In the genomic region with DNA sequence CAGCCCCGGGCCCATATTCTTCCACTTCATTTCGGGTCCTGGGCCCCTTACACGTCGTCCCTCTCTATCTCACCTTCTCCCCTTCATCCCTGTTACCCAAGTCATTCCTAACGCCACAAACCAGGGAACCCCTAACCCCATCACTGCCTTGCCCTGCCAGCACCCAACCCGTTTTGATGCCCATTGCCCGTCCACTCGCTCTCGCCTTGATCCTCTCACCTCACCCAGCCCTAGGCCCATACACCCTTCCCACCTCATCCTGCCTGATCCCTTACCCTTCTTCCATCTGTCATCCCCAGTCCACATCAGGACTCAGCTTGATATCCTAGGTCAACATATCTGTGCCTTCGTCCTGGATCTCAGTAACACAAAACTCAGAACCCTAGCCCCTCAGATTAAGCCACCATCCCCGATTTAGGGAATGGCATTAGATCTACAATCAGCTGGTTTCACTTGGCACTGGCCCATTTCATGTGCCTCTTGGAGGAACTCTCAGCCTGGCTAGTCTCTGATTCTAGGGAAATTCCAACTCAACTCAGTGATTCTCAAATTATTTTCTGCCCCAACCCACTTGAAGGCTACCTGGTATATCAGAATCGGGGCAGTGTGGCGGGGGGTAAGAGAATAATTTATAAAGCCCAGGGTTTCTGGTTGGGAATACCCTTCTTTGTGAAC, we compare ENCODE assay signal across 8 cellular contexts. TPM values are rescaled to one million over a fixed set of nuclear protein-coding genes. Genes with fewer than 3 reads are reported as not detected.
DNase-seq lines count a peak whose midpoint lies in the region; ATAC-seq, FAIRE-seq and TF ChIP-seq lines count a peak whose summit lies in the region.

No MANE protein-coding gene starts in this region.

- ATAC-seq in body of pancreas (no peak), HG02840 (IDR thresholded peaks at IDR 0.05; ENCODE audit: low FRiP score, unreplicated experiment) (no peak), GM19467 (IDR thresholded peaks at IDR 0.05; ENCODE audit: unreplicated experiment) (no peak)

- intact Hi-C loops in activated naive CD4-positive, alpha-beta T cell treated with anti-CD3 and anti-CD28 coated beads for 36 hours (cut with micrococcal nuclease): no loop called here
- intact Hi-C loops in body of pancreas (cut with DNase I): no loop called here

- TF ChIP-seq CTCF in body of pancreas (IDR thresholded peaks at IDR 0.05): no peak

- peak overlapping the region; percentile 49 to 92 (median 81) for H3K27ac ChIP-seq in body of pancreas

- H3K4me3 Mint-ChIP-seq in activated naive CD4-positive, alpha-beta T cell treated with anti-CD3 and anti-CD28 coated beads for 36 hours: peak overlapping the region; percentile 94

- peak overlapping the region in 1 of 2 donors; percentile 45 for H3K4me3 ChIP-seq in body of pancreas

- peaks cover 23% of the 10 kb centered on the region for H3K4me1 ChIP-seq in body of pancreas

- H3K27me3 Mint-ChIP-seq in activated naive CD4-positive, alpha-beta T cell treated with anti-CD3 and anti-CD28 coated beads for 36 hours (ENCODE audit: low read depth): no peaks in the 10 kb centered on the region

- 18 to 21% methylated on average over 13 of the region's 13 CpGs for WGBS in body of pancreas, 2 donors

- FAIRE-seq in urothelium cell line (lab: Jason Lieb, UNC): peak; percentile 56

- peaks cover 44% of the 10 kb centered on the region for H3K4me1 Mint-ChIP-seq in activated naive CD4-positive, alpha-beta T cell treated with anti-CD3 and anti-CD28 coated beads for 36 hours (ENCODE audit: low read depth)

- peaks cover 0 to 16% of the 10 kb centered on the region in 2 donors for H3K36me3 ChIP-seq in body of pancreas (replicated peaks in 1 of 2; ENCODE audit: insufficient read depth in 1 of 2, low read depth in 2 of 2)

- CTCF ChIA-PET in activated naive CD4-positive, alpha-beta T cell treated with anti-CD3 and anti-CD28 coated beads for 36 hours (lab: Charles Lee): interaction anchor here (1.1 kb wide), 1 partner anchor 21 kb away, joined by 4 read pairs; no protein-coding TSS in a partner anchor

- no peaks in the 10 kb centered on the region for H3K9me3 ChIP-seq in body of pancreas

- H3K27ac Mint-ChIP-seq in activated naive CD4-positive, alpha-beta T cell treated with anti-CD3 and anti-CD28 coated beads for 36 hours: peak overlapping the region; percentile 98

- DNase-seq in activated naive CD4-positive, alpha-beta T cell treated with anti-CD3 and anti-CD28 coated beads for 36 hours: peak; percentile 18
- no peak for DNase-seq in activated naive CD4-positive, alpha-beta T cell treated with anti-CD3 and anti-CD28 coated beads, Interleukin-2, amount 50 U/mL, for 16 hours
- DNase-seq in body of pancreas (no peak), medulla oblongata (ENCODE audit: extremely low spot score) (peak; percentile 17), urothelium cell line (ENCODE audit: low spot score) (no peak), DMS79 (lab: John Stamatoyannopoulos, UW) (no peak)

- peaks cover 44% of the 10 kb centered on the region for H3K36me3 Mint-ChIP-seq in activated naive CD4-positive, alpha-beta T cell treated with anti-CD3 and anti-CD28 coated beads for 36 hours (ENCODE audit: low read depth)

- H3K9me3 Mint-ChIP-seq in activated naive CD4-positive, alpha-beta T cell treated with anti-CD3 and anti-CD28 coated beads for 36 hours: no peaks in the 10 kb centered on the region

- TF ChIP-seq POLR2A in body of pancreas (IDR thresholded peaks at IDR 0.05): no peak

- no peaks in the 10 kb centered on the region for H3K27me3 ChIP-seq in body of pancreas

RNA-seq across cellular contexts. Expression of a gene that starts 0.5 kb away (rescaled TPM):
- total RNA-seq in activated naive CD4-positive, alpha-beta T cell treated with anti-CD3 and anti-CD28 coated beads for 36 hours: 100 to 1,000 TPM; 151 to 162 TPM
- total RNA-seq in body of pancreas: 10 to 100 TPM in 1 of 2 donors, 1 to 10 TPM in 1; 4.6 to 20.5 TPM

RNA-seq across cellular contexts. Expression of a gene that starts 0.8 kb away (rescaled TPM):
- total RNA-seq in activated naive CD4-positive, alpha-beta T cell treated with anti-CD3 and anti-CD28 coated beads for 36 hours: 10 to 100 TPM; 38.1 to 40.5 TPM
- total RNA-seq in body of pancreas: 10 to 100 TPM; 46.5 to 80.2 TPM

RNA-seq across cellular contexts. Expression of a gene that starts 25.0 kb away (rescaled TPM):
- 10 to 100 TPM; 32.4 to 32.6 TPM for total RNA-seq in activated naive CD4-positive, alpha-beta T cell treated with anti-CD3 and anti-CD28 coated beads for 36 hours
- total RNA-seq in body of pancreas: 10 to 100 TPM; 22.1 to 26.4 TPM

RNA-seq across cellular contexts. Expression of a gene that starts 25.4 kb away (rescaled TPM):
- total RNA-seq in activated naive CD4-positive, alpha-beta T cell treated with anti-CD3 and anti-CD28 coated beads for 36 hours: not detected
- total RNA-seq in body of pancreas: not detected

Comparison
In these comparisons a context has a peak if more than half of its experiments do, and no peak if none do; other contexts are left out.
1. DNase-seq: peak in activated naive CD4-positive, alpha-beta T cell treated with anti-CD3 and anti-CD28 coated beads for 36 hours (single experiment) and medulla oblongata (single experiment); none in activated naive CD4-positive, alpha-beta T cell treated with anti-CD3 and anti-CD28 coated beads, Interleukin-2, amount 50 U/mL, for 16 hours (single experiment), body of pancreas (0 of 4), urothelium cell line (single experiment) and DMS79 (single experiment).
2. RNA of a gene that starts 0.5 kb away (total RNA-seq): 151 to 162 TPM in activated naive CD4-positive, alpha-beta T cell treated with anti-CD3 and anti-CD28 coated beads for 36 hours; 4.6 to 20.5 TPM in body of pancreas; every median in the first group is over 4 times any median in the second.